ENCODE assay signal across 1 cellular context in genomic region chr19:947707-948533, GRCh38.
TF ChIP-seq lines count a peak whose summit lies in the region.

No MANE protein-coding gene starts in this region.

TF ChIP-seq in GM12878, 131 proteins besides CTCF, POLR2A, EP300 and RAD21 (continued from another document and continues in another):
- TF ChIP-seq, protein P1, sequence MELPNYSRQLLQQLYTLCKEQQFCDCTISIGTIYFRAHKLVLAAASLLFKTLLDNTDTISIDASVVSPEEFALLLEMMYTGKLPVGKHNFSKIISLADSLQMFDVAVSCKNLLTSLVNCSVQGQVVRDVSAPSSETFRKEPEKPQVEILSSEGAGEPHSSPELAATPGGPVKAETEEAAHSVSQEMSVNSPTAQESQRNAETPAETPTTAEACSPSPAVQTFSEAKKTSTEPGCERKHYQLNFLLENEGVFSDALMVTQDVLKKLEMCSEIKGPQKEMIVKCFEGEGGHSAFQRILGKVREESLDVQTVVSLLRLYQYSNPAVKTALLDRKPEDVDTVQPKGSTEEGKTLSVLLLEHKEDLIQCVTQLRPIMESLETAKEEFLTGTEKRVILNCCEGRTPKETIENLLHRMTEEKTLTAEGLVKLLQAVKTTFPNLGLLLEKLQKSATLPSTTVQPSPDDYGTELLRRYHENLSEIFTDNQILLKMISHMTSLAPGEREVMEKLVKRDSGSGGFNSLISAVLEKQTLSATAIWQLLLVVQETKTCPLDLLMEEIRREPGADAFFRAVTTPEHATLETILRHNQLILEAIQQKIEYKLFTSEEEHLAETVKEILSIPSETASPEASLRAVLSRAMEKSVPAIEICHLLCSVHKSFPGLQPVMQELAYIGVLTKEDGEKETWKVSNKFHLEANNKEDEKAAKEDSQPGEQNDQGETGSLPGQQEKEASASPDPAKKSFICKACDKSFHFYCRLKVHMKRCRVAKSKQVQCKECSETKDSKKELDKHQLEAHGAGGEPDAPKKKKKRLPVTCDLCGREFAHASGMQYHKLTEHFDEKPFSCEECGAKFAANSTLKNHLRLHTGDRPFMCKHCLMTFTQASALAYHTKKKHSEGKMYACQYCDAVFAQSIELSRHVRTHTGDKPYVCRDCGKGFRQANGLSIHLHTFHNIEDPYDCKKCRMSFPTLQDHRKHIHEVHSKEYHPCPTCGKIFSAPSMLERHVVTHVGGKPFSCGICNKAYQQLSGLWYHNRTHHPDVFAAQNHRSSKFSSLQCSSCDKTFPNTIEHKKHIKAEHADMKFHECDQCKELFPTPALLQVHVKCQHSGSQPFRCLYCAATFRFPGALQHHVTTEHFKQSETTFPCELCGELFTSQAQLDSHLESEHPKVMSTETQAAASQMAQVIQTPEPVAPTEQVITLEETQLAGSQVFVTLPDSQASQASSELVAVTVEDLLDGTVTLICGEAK (IDR thresholded peaks at IDR 0.05; ENCODE audit: borderline replicate concordance): no peak; the same call in 1 of the 2 replicates
- TF ChIP-seq BCLAF1 (IDR thresholded peaks at IDR 0.05): no peak
- TF ChIP-seq NR2C1 (IDR thresholded peaks at IDR 0.05): no peak
- TF ChIP-seq ZBTB33 (IDR thresholded peaks at IDR 0.05): no peak
- TF ChIP-seq USF2 (IDR thresholded peaks at IDR 0.05; ENCODE audit: borderline replicate concordance, low read depth, low read length): peak; percentile 51
- TF ChIP-seq BMI1 (IDR thresholded peaks at IDR 0.05; ENCODE audit: borderline replicate concordance): peak; percentile 74
- TF ChIP-seq ATF7 (IDR thresholded peaks at IDR 0.05; ENCODE audit: low read depth): peak; percentile 61
- no peak for TF ChIP-seq CEBPB (IDR thresholded peaks at IDR 0.05; ENCODE audit: borderline replicate concordance in 1 of 2, low read depth in 2 of 2, low read length in 2 of 2)
- TF ChIP-seq GATAD2B (conservative IDR thresholded peaks at IDR 0.05; ENCODE audit: low read depth): peak; percentile 19
- no peak for TF ChIP-seq HDAC6 (IDR thresholded peaks at IDR 0.05; ENCODE audit: unreplicated experiment)
- 0 out of 2 replicates have a peak, but pooled peaks have one; percentile 60 for TF ChIP-seq POLR2AphosphoS2 (IDR thresholded peaks at IDR 0.05; ENCODE audit: low read depth, low read length)
- peak; percentile 47 for TF ChIP-seq ZNF217 (IDR thresholded peaks at IDR 0.05)
- no peak for TF ChIP-seq SUZ12 (IDR thresholded peaks at IDR 0.05; ENCODE audit: unreplicated experiment)
- TF ChIP-seq IRF5 (IDR thresholded peaks at IDR 0.05; ENCODE audit: borderline replicate concordance): no peak
- TF ChIP-seq ZBED1 (IDR thresholded peaks at IDR 0.05; ENCODE audit: borderline replicate concordance): no peak; the same call in 1 of the 2 replicates
- TF ChIP-seq SP1 (IDR thresholded peaks at IDR 0.05; ENCODE audit: low read depth, low read length): peak; percentile 83
- no peak for TF ChIP-seq CBX3 (IDR thresholded peaks at IDR 0.05; ENCODE audit: borderline replicate concordance, low read depth)
- no peak for TF ChIP-seq MTA3 (IDR thresholded peaks at IDR 0.05; ENCODE audit: borderline replicate concordance, low read length)
- TF ChIP-seq CEBPZ (IDR thresholded peaks at IDR 0.05; ENCODE audit: low read depth, low read length): no peak
- peak; percentile 85; the same call in 1 of the 2 replicates for TF ChIP-seq NBN (IDR thresholded peaks at IDR 0.05)
- TF ChIP-seq RAD51 (IDR thresholded peaks at IDR 0.05): peak; percentile 88
- TF ChIP-seq ZZZ3 (IDR thresholded peaks at IDR 0.05; ENCODE audit: control insufficient read depth, insufficient read length, low read depth): no peak
- no peak for TF ChIP-seq STAT1 (conservative IDR thresholded peaks at IDR 0.05)
- peak; percentile 97 for TF ChIP-seq IRF4 (IDR thresholded peaks at IDR 0.05; ENCODE audit: low read depth, low read length)
- peak; percentile 94 to 98 for TF ChIP-seq BHLHE40 (IDR thresholded peaks at IDR 0.05; ENCODE audit: borderline replicate concordance in 1 of 2, low read depth in 2 of 2, low read length in 1 of 2)
- TF ChIP-seq ZNF384 (IDR thresholded peaks at IDR 0.05; ENCODE audit: borderline replicate concordance, low read depth, low read length): no peak
- TF ChIP-seq SREBF2 (IDR thresholded peaks at IDR 0.05; ENCODE audit: low read length): no peak
- no peak for TF ChIP-seq CHD1 (IDR thresholded peaks at IDR 0.05; ENCODE audit: low read depth, low read length)
- no peak for TF ChIP-seq ESRRA (IDR thresholded peaks at IDR 0.05; ENCODE audit: low read length)
- TF ChIP-seq SMAD1 (IDR thresholded peaks at IDR 0.05; ENCODE audit: low read depth, partially characterized antibody): no peak
- peak; percentile 84; the same call in 1 of the 2 replicates for TF ChIP-seq MXI1 (IDR thresholded peaks at IDR 0.05; ENCODE audit: low read depth, low read length)
- peak; percentile 91 for TF ChIP-seq RUNX3 (IDR thresholded peaks at IDR 0.05; ENCODE audit: low read length)
- peak; percentile 99 for TF ChIP-seq DPF2 (IDR thresholded peaks at IDR 0.05)
- TF ChIP-seq, protein P2, sequence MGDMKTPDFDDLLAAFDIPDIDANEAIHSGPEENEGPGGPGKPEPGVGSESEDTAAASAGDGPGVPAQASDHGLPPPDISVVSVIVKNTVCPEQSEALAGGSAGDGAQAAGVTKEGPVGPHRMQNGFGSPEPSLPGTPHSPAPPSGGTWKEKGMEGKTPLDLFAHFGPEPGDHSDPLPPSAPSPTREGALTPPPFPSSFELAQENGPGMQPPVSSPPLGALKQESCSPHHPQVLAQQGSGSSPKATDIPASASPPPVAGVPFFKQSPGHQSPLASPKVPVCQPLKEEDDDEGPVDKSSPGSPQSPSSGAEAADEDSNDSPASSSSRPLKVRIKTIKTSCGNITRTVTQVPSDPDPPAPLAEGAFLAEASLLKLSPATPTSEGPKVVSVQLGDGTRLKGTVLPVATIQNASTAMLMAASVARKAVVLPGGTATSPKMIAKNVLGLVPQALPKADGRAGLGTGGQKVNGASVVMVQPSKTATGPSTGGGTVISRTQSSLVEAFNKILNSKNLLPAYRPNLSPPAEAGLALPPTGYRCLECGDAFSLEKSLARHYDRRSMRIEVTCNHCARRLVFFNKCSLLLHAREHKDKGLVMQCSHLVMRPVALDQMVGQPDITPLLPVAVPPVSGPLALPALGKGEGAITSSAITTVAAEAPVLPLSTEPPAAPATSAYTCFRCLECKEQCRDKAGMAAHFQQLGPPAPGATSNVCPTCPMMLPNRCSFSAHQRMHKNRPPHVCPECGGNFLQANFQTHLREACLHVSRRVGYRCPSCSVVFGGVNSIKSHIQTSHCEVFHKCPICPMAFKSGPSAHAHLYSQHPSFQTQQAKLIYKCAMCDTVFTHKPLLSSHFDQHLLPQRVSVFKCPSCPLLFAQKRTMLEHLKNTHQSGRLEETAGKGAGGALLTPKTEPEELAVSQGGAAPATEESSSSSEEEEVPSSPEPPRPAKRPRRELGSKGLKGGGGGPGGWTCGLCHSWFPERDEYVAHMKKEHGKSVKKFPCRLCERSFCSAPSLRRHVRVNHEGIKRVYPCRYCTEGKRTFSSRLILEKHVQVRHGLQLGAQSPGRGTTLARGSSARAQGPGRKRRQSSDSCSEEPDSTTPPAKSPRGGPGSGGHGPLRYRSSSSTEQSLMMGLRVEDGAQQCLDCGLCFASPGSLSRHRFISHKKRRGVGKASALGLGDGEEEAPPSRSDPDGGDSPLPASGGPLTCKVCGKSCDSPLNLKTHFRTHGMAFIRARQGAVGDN (IDR thresholded peaks at IDR 0.05): peak; percentile 44; the same call in 1 of the 2 replicates
- peak; percentile 76; the same call in 1 of the 2 replicates for TF ChIP-seq JUND (IDR thresholded peaks at IDR 0.05; ENCODE audit: low read depth, low read length)
- TF ChIP-seq E4F1 (IDR thresholded peaks at IDR 0.05; ENCODE audit: borderline replicate concordance, partially characterized antibody): no peak
- TF ChIP-seq RB1 (IDR thresholded peaks at IDR 0.05; ENCODE audit: borderline replicate concordance): no peak
- peak; percentile 90 for TF ChIP-seq PML (IDR thresholded peaks at IDR 0.05; ENCODE audit: low read length)
- TF ChIP-seq CBFB (IDR thresholded peaks at IDR 0.05; ENCODE audit: low read depth): peak; percentile 94; the same call in 1 of the 2 replicates
- TF ChIP-seq FOXM1 (IDR thresholded peaks at IDR 0.05; ENCODE audit: low read depth, low read length): peak; percentile 95
- TF ChIP-seq TCF3 (IDR thresholded peaks at IDR 0.05; ENCODE audit: borderline replicate concordance, insufficient read depth, low read depth, low read length): peak; percentile 100
